Comparison of ENCODE assay signal across 8 cellular contexts in genomic region chr20:61252601-61253263, GRCh38. TPM values are rescaled to one million over a fixed set of nuclear protein-coding genes. Genes with fewer than 3 reads are reported as not detected.
DNase-seq lines count a peak whose midpoint lies in the region; ATAC-seq, FAIRE-seq and TF ChIP-seq lines count a peak whose summit lies in the region.

No MANE protein-coding gene starts in this region.

- H3K36me3 ChIP-seq in H7 (replicated peaks; ENCODE audit: control insufficient read depth, insufficient read depth, low read length): no peaks in the 10 kb centered on the region
- no peaks in the 10 kb centered on the region for H3K36me3 ChIP-seq in adipocyte (ENCODE audit: control insufficient read depth, insufficient read depth, low read length, severe bottlenecking)
- H3K36me3 ChIP-seq in left ventricle myocardium inferior: no peaks in the 10 kb centered on the region
- H3K36me3 ChIP-seq in gastrocnemius medialis: no peaks in the 10 kb centered on the region

- H3K27ac ChIP-seq in left ventricle myocardium inferior (replicated peaks): no peak overlapping the region
- H3K27ac ChIP-seq in gastrocnemius medialis: no peak overlapping the region

- H3K36me3 Mint-ChIP-seq in activated T-helper 1 cell treated with anti-CD3 and anti-CD28 coated beads, Interleukin-12 subunit alpha, Interleukin-12 subunit beta, Interleukin-2, Interleukin-4 antibody, amounts not matched to agents 30 ng/mL and 10 ng/mL and 1 ng/mL, durations not matched to agents 14 hours and 24 hours and 36 hours (ENCODE audit: low read depth): peaks cover 1% of the 10 kb centered on the region
- H3K36me3 Mint-ChIP-seq in activated T-helper 2 cell treated with anti-CD3 and anti-CD28 coated beads, Interferon-gamma antibody, Interleukin-2, Interleukin-4, amounts not matched to agents 10 μg/mL and 5 μg/mL and 100 μg/mL, durations not matched to agents 14 hours and 24 hours and 36 hours (ENCODE audit: low read depth): no peaks in the 10 kb centered on the region

- no peak for FAIRE-seq in GM19239 (lab: Jason Lieb, UNC)

- H3K27me3 ChIP-seq in H7 (ENCODE audit: control insufficient read depth, insufficient read depth, low read length): peaks cover 65% of the 10 kb centered on the region
- H3K27me3 ChIP-seq in adipocyte (replicated peaks; ENCODE audit: control insufficient read depth, insufficient read depth, low read length): peaks cover 38% of the 10 kb centered on the region
- peaks cover 96% of the 10 kb centered on the region for H3K27me3 ChIP-seq in left ventricle myocardium inferior (ENCODE audit: low read depth)
- peaks cover 2 to 31% (median 18%) of the 10 kb centered on the region in 3 donors for H3K27me3 ChIP-seq in gastrocnemius medialis

- H3K9me3 ChIP-seq in adipocyte (ENCODE audit: control insufficient read depth, low read length) (no peaks in the 10 kb centered on the region), left ventricle myocardium inferior (replicated peaks) (no peaks in the 10 kb centered on the region), gastrocnemius medialis (no peaks in the 10 kb centered on the region)

- peaks cover 45% of the 10 kb centered on the region for H3K27me3 Mint-ChIP-seq in activated T-helper 1 cell treated with anti-CD3 and anti-CD28 coated beads, Interleukin-12 subunit alpha, Interleukin-12 subunit beta, Interleukin-2, Interleukin-4 antibody, amounts not matched to agents 30 ng/mL and 10 ng/mL and 1 ng/mL, durations not matched to agents 14 hours and 24 hours and 36 hours (ENCODE audit: insufficient read depth)
- H3K27me3 Mint-ChIP-seq in activated T-helper 2 cell treated with anti-CD3 and anti-CD28 coated beads, Interferon-gamma antibody, Interleukin-2, Interleukin-4, amounts not matched to agents 10 μg/mL and 5 μg/mL and 100 μg/mL, durations not matched to agents 14 hours and 24 hours and 36 hours (ENCODE audit: low read depth): peaks cover 46% of the 10 kb centered on the region

- intact Hi-C loops in left ventricle myocardium inferior (cut with micrococcal nuclease): no loop called here
- intact Hi-C loops in gastrocnemius medialis (cut with DNase I; ENCODE audit: low total_unique reads): no loop called here
- intact Hi-C loops in activated T-helper 1 cell treated with anti-CD3 and anti-CD28 coated beads, Interleukin-12 subunit alpha, Interleukin-12 subunit beta, Interleukin-2, Interleukin-4 antibody, amounts not matched to agents 30 ng/mL and 10 ng/mL and 1 ng/mL, durations not matched to agents 14 hours and 24 hours and 36 hours (cut with micrococcal nuclease): no loop called here
- intact Hi-C loops in activated T-helper 2 cell treated with anti-CD3 and anti-CD28 coated beads, Interferon-gamma antibody, Interleukin-2, Interleukin-4, amounts not matched to agents 10 μg/mL and 5 μg/mL and 100 μg/mL, durations not matched to agents 14 hours and 24 hours and 36 hours (cut with micrococcal nuclease): no loop called here

- in situ Hi-C loops in gastrocnemius medialis (cut with MboI; ENCODE audit: low sequenced_read_pairs in 4 of 4): no loop called here

- H3K9me3 Mint-ChIP-seq in activated T-helper 1 cell treated with anti-CD3 and anti-CD28 coated beads, Interleukin-12 subunit alpha, Interleukin-12 subunit beta, Interleukin-2, Interleukin-4 antibody, amounts not matched to agents 30 ng/mL and 10 ng/mL and 1 ng/mL, durations not matched to agents 14 hours and 24 hours and 36 hours: no peaks in the 10 kb centered on the region
- H3K9me3 Mint-ChIP-seq in activated T-helper 2 cell treated with anti-CD3 and anti-CD28 coated beads, Interferon-gamma antibody, Interleukin-2, Interleukin-4, amounts not matched to agents 10 μg/mL and 5 μg/mL and 100 μg/mL, durations not matched to agents 14 hours and 24 hours and 36 hours: no peaks in the 10 kb centered on the region

- no peak overlapping the region for H3K9ac ChIP-seq in adipocyte (ENCODE audit: low read length)

- peaks cover 5% of the 10 kb centered on the region for H3K4me1 ChIP-seq in adipocyte (ENCODE audit: control insufficient read depth, insufficient read depth, low read length)
- peaks cover 15% of the 10 kb centered on the region for H3K4me1 ChIP-seq in left ventricle myocardium inferior
- no peaks in the 10 kb centered on the region for H3K4me1 ChIP-seq in gastrocnemius medialis

- ATAC-seq in gastrocnemius medialis (peak in 1 of 2 donors; percentile 7), GM19467 (IDR thresholded peaks at IDR 0.05; ENCODE audit: unreplicated experiment) (no peak)

- H3K4me1 Mint-ChIP-seq in activated T-helper 1 cell treated with anti-CD3 and anti-CD28 coated beads, Interleukin-12 subunit alpha, Interleukin-12 subunit beta, Interleukin-2, Interleukin-4 antibody, amounts not matched to agents 30 ng/mL and 10 ng/mL and 1 ng/mL, durations not matched to agents 14 hours and 24 hours and 36 hours (ENCODE audit: low read depth): no peaks in the 10 kb centered on the region
- H3K4me1 Mint-ChIP-seq in activated T-helper 2 cell treated with anti-CD3 and anti-CD28 coated beads, Interferon-gamma antibody, Interleukin-2, Interleukin-4, amounts not matched to agents 10 μg/mL and 5 μg/mL and 100 μg/mL, durations not matched to agents 14 hours and 24 hours and 36 hours (ENCODE audit: low read depth): no peaks in the 10 kb centered on the region

- TF ChIP-seq CTCF in left ventricle myocardium inferior (IDR thresholded peaks at IDR 0.05; ENCODE audit: borderline replicate concordance): no peak
- TF ChIP-seq CTCF in gastrocnemius medialis (IDR thresholded peaks at IDR 0.05 in 4 of 5, conservative IDR thresholded peaks at IDR 0.05 in 1 of 5): no peak

- no peak overlapping the region for H3K4me3 Mint-ChIP-seq in activated T-helper 1 cell treated with anti-CD3 and anti-CD28 coated beads, Interleukin-12 subunit alpha, Interleukin-12 subunit beta, Interleukin-2, Interleukin-4 antibody, amounts not matched to agents 30 ng/mL and 10 ng/mL and 1 ng/mL, durations not matched to agents 14 hours and 24 hours and 36 hours
- no peak overlapping the region for H3K4me3 Mint-ChIP-seq in activated T-helper 2 cell treated with anti-CD3 and anti-CD28 coated beads, Interferon-gamma antibody, Interleukin-2, Interleukin-4, amounts not matched to agents 10 μg/mL and 5 μg/mL and 100 μg/mL, durations not matched to agents 14 hours and 24 hours and 36 hours (ENCODE audit: low read depth)

- DNase-seq in H7: peak; percentile 81
- peak; percentile 37 for DNase-seq in adipocyte (ENCODE audit: low read depth)
- DNase-seq in left ventricle myocardium inferior: no peak
- DNase-seq in gastrocnemius medialis: no peak
- no peak for DNase-seq in activated T-helper 1 cell treated with anti-CD3 and anti-CD28 coated beads, Interleukin-12 subunit alpha, Interleukin-12 subunit beta, Interleukin-2, Interleukin-4 antibody, amounts not matched to agents 30 ng/mL and 10 ng/mL and 1 ng/mL, durations not matched to agents 14 hours and 24 hours and 36 hours (ENCODE audit: low spot score)
- no peak for DNase-seq in GM19239 (ENCODE audit: insufficient read length, low spot score)
- DNase-seq in activated T-helper 2 cell treated with anti-CD3 and anti-CD28 coated beads, Interferon-gamma antibody, Interleukin-2, Interleukin-4, amounts not matched to agents 10 μg/mL and 5 μg/mL and 100 μg/mL, durations not matched to agents 14 hours and 24 hours and 36 hours (ENCODE audit: low spot score): no peak

- H3K27ac Mint-ChIP-seq in activated T-helper 1 cell treated with anti-CD3 and anti-CD28 coated beads, Interleukin-12 subunit alpha, Interleukin-12 subunit beta, Interleukin-2, Interleukin-4 antibody, amounts not matched to agents 30 ng/mL and 10 ng/mL and 1 ng/mL, durations not matched to agents 14 hours and 24 hours and 36 hours: no peak overlapping the region
- no peak overlapping the region for H3K27ac Mint-ChIP-seq in activated T-helper 2 cell treated with anti-CD3 and anti-CD28 coated beads, Interferon-gamma antibody, Interleukin-2, Interleukin-4, amounts not matched to agents 10 μg/mL and 5 μg/mL and 100 μg/mL, durations not matched to agents 14 hours and 24 hours and 36 hours

- peak overlapping the region; percentile 52 for H3K4me3 ChIP-seq in H7 (ENCODE audit: insufficient read depth, low read depth, low read length)
- peak overlapping the region; percentile 78 for H3K4me3 ChIP-seq in adipocyte (ENCODE audit: low read length)
- peak overlapping the region; percentile 64 for H3K4me3 ChIP-seq in left ventricle myocardium inferior
- peak overlapping the region; percentile 13 to 53 (median 40) for H3K4me3 ChIP-seq in gastrocnemius medialis

- TF ChIP-seq POLR2A in gastrocnemius medialis (IDR thresholded peaks at IDR 0.05): no peak

RNA-seq across cellular contexts. Expression of gene CDH4, which starts 0.7 kb away (rescaled TPM):
- total RNA-seq in H7 (2014; rRNA removed; shearing (Covaris generic)): 3.9 and 6.1 TPM in 2 replicates
- 0.05 TPM for total RNA-seq in left ventricle myocardium inferior
- 1 to 10 TPM in 2 of 4 donors, under 1 TPM in 2; 0.38 to 1.2 (median 0.86) TPM for total RNA-seq in gastrocnemius medialis
- not detected in 2 replicates for total RNA-seq in activated T-helper 1 cell treated with anti-CD3 and anti-CD28 coated beads, Interleukin-12 subunit alpha, Interleukin-12 subunit beta, Interleukin-2, Interleukin-4 antibody, amounts not matched to agents 30 ng/mL and 10 ng/mL and 1 ng/mL, durations not matched to agents 14 hours and 24 hours and 36 hours
- total RNA-seq in activated T-helper 2 cell treated with anti-CD3 and anti-CD28 coated beads, Interferon-gamma antibody, Interleukin-2, Interleukin-4, amounts not matched to agents 10 μg/mL and 5 μg/mL and 100 μg/mL, durations not matched to agents 14 hours and 24 hours and 36 hours: not detected in 2 replicates

Comparison
In these comparisons a context has a peak if more than half of its experiments do, and no peak if none do; other contexts are left out.
1. DNase-seq: peak in H7 (single experiment) and adipocyte (single experiment); none in left ventricle myocardium inferior (single experiment), gastrocnemius medialis (0 of 2), activated T-helper 1 cell treated with anti-CD3 and anti-CD28 coated beads, Interleukin-12 subunit alpha, Interleukin-12 subunit beta, Interleukin-2, Interleukin-4 antibody, amounts not matched to agents 30 ng/mL and 10 ng/mL and 1 ng/mL, durations not matched to agents 14 hours and 24 hours and 36 hours (single experiment), GM19239 (single experiment) and activated T-helper 2 cell treated with anti-CD3 and anti-CD28 coated beads, Interferon-gamma antibody, Interleukin-2, Interleukin-4, amounts not matched to agents 10 μg/mL and 5 μg/mL and 100 μg/mL, durations not matched to agents 14 hours and 24 hours and 36 hours (single experiment).
2. Peak in every context shown above with its lines, with median percentiles within 50 percentile points of each other: H3K4me3 ChIP-seq.